Comparison of ENCODE assay signal across 22 cellular contexts in genomic region chr4:185186769-185187168, GRCh38.
"Had no signal": no experiment of that assay in that cellular context is flagged by ENCODE, and none has a peak within 500 bp of the region (broad histone marks: within the 10 kb centered on the region; RNA-seq: fewer than 3 reads in every experiment).

No MANE protein-coding gene starts in this region.

- FAIRE-seq: HTR-8/SVneo, RCC 7860 had no signal

- H3K27ac Mint-ChIP-seq: IgD-negative memory B cell had no signal

- H3K27me3 Mint-ChIP-seq: IgD-negative memory B cell had no signal

- H3K4me3 Mint-ChIP-seq: IgD-negative memory B cell had no signal

- H3K9me3 ChIP-seq: SK-N-SH had no signal

- DNase-seq: KBM-7, MV-4-11, NCI-H1048, NCI-H1105, NCI-H1436 treated with DMSO at 0.1 percent for 48 hours, NCI-H1694, NCI-H187 treated with DMSO at 0.1 percent for 48 hours, NCI-H2029 treated with DMSO at 0.1 percent for 48 hours, NCI-H2107, NCI-H2171 treated with DMSO at 0.1 percent for 48 hours, NCI-H345, NCI-H446 treated with DMSO at 0.1 percent for 48 hours, NCI-H510A treated with DMSO at 0.1 percent for 48 hours, NCI-H526, NCI-H82, Right ventricle myocardium superior, RPMI8226, SK-N-SH, T-helper 1 cell had no signal
